ENCODE assay signal across 8 cellular contexts in genomic region chr11:129315781-129316579, GRCh38. TPM values are rescaled to one million over a fixed set of nuclear protein-coding genes. Genes with fewer than 3 reads are reported as not detected.
DNase-seq lines count a peak whose midpoint lies in the region; ATAC-seq and TF ChIP-seq lines count a peak whose summit lies in the region.

No MANE protein-coding gene starts in this region.

- peak overlapping the region; percentile 8 for H2BK15ac ChIP-seq in neuronal stem cell (ENCODE audit: low read length)

- H4K8ac ChIP-seq in neuronal stem cell (ENCODE audit: low read depth, low read length), result no peak overlapping the region

- no peaks in the 10 kb centered on the region for H3K79me1 ChIP-seq in neuronal stem cell (ENCODE audit: low read depth, low read length)

- no peaks in the 10 kb centered on the region for H3K9me3 ChIP-seq in neuronal stem cell (replicated peaks in 1 of 2; ENCODE audit: control insufficient read depth in 2 of 2, insufficient read depth in 1 of 2, low read depth in 1 of 2, low read length in 2 of 2)

- peak overlapping the region; percentile 59 for H2AFZ ChIP-seq in neuronal stem cell (ENCODE audit: low read length)

- peak overlapping the region; percentile 59 for H3K14ac ChIP-seq in neuronal stem cell (ENCODE audit: low read length)

- peak overlapping the region; percentile 45 for H3K18ac ChIP-seq in neuronal stem cell (ENCODE audit: low read length)

- H4K91ac ChIP-seq in neuronal stem cell (ENCODE audit: low read depth, low read length, poor library complexity), result no peak overlapping the region

- no peak overlapping the region for H3K27ac ChIP-seq in neuronal stem cell (replicated peaks; ENCODE audit: low read length)

- H3K23ac ChIP-seq in neuronal stem cell (ENCODE audit: low read depth, low read length, poor library complexity), result no peak overlapping the region

- peak overlapping the region; percentile 28 for H2AK5ac ChIP-seq in neuronal stem cell (ENCODE audit: low read depth, low read length)

- peak; percentile 75 for DNase-seq in HPDE6-E6E7 (ENCODE audit: extremely low spot score)
- peak; percentile 29 to 72 for DNase-seq in NCI-H524 (lab: John Stamatoyannopoulos, UW)
- DNase-seq in epithelial cell of esophagus (ENCODE audit: low read depth), result peak; percentile 82
- DNase-seq in neuronal stem cell (ENCODE audit: low spot score), result no peak
- no peak for DNase-seq in activated CD8-positive, alpha-beta memory T cell treated with anti-CD3 and anti-CD28 coated beads for 24 hours
- no peak for DNase-seq in omental fat pad (ENCODE audit: low spot score)

- ATAC-seq in HG03025 (IDR thresholded peaks at IDR 0.05; ENCODE audit: low FRiP score, unreplicated experiment) (no peak), omental fat pad (ENCODE audit: low FRiP score) (no peak), HG02884 (IDR thresholded peaks at IDR 0.05; ENCODE audit: unreplicated experiment) (no peak)

- H3K36me3 ChIP-seq in neuronal stem cell (replicated peaks in 1 of 2; ENCODE audit: control insufficient read depth in 2 of 2, insufficient read depth in 2 of 2, low read length in 2 of 2), result no peaks in the 10 kb centered on the region

- H3K27me3 ChIP-seq in neuronal stem cell (ENCODE audit: control insufficient read depth in 3 of 3, insufficient read depth in 3 of 3, low read depth in 1 of 3, low read length in 3 of 3), result no peaks in the 10 kb centered on the region

- no peak overlapping the region for H2BK12ac ChIP-seq in neuronal stem cell (ENCODE audit: low read length)

- no peak overlapping the region for H2BK120ac ChIP-seq in neuronal stem cell (ENCODE audit: low read depth, low read length)

- no CpG with 5 or more reads among the region's 12 CpGs for WGBS in neuronal stem cell (ENCODE audit: extremely low coverage in 2 of 2, insufficient read length in 2 of 2, insufficient replicate concordance in 1 of 2), 2 donors

- no peak overlapping the region for H3K9ac ChIP-seq in neuronal stem cell (ENCODE audit: low read depth, low read length, poor library complexity)

- H3K4me2 ChIP-seq in neuronal stem cell (ENCODE audit: insufficient read depth, low read length, poor library complexity, severe bottlenecking), result no peak overlapping the region

- H3K4ac ChIP-seq in neuronal stem cell (ENCODE audit: low read length), result no peak overlapping the region

- H2BK5ac ChIP-seq in neuronal stem cell (ENCODE audit: low read length), result no peak overlapping the region

- H3K4me3 ChIP-seq in epithelial cell of esophagus (ENCODE audit: low read length) (no peak overlapping the region), neuronal stem cell (ENCODE audit: low read length in 2 of 2) (no peak overlapping the region)

- H3K4me1 ChIP-seq in neuronal stem cell (ENCODE audit: control insufficient read depth in 2 of 2, insufficient read depth in 1 of 2, low read depth in 1 of 2, low read length in 2 of 2), result peaks cover 19 to 33% of the 10 kb centered on the region in 2 donors

- no peak for TF ChIP-seq CTCF in epithelial cell of esophagus (IDR thresholded peaks at IDR 0.05; ENCODE audit: insufficient read depth, low read depth, low read length, missing control alignments)
- no peak for TF ChIP-seq CTCF in omental fat pad (IDR thresholded peaks at IDR 0.05)

RNA-seq across cellular contexts. Expression of gene BARX2, which starts 59.7 kb away (rescaled TPM):
- polyA plus RNA-seq in neuronal stem cell (2013, experiment 1 of 2), result not detected
- polyA plus RNA-seq in neuronal stem cell (2013, experiment 2 of 2), result not detected
- total RNA-seq in omental fat pad, result 1 to 10 TPM in 1 of 4 donors, not detected in 3; 1.4 TPM

Comparison
In these comparisons a context has a peak if more than half of its experiments do, and no peak if none do; other contexts are left out.
1. DNase-seq: peak in HPDE6-E6E7 (single experiment), NCI-H524 (2 of 2) and epithelial cell of esophagus (single experiment); none in neuronal stem cell (single experiment), activated CD8-positive, alpha-beta memory T cell treated with anti-CD3 and anti-CD28 coated beads for 24 hours (single experiment) and omental fat pad (single experiment).